ENCODE assay signal across 1 cellular context in the genomic region with DNA sequence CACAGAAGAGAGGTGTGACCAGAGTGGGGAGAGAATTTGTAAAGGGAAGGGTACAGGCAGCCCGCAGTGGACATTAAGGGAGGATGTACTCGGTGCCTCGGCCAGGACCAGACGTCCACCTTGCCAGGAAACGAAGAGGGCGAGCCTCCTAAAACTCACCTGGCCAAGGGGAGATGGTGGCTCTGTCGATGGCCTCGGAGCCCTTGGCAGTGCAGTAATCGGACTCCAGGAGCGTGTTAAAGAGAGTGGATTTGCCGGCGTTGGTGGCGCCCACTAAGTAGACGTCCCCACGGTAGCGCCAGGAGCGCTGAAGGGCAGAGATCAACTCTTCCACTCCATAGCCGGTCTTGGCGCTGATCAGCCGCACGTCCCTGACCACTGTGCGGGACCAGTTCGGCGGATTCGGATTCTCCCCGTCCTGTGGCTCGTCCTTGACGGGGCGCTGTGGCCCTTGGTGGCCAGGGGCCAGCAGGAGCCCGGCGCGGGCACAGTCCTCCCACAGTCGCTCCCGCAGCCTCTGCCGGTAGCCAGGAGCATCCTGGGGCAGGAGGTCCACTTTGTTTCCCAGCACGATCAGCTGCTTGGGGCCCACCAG.
TF ChIP-seq lines count a peak whose summit lies in the region.

No MANE protein-coding gene starts in this region.

TF ChIP-seq in HepG2, 621 proteins besides CTCF, POLR2A, EP300 and RAD21 (continues in another document):
- no peak for TF ChIP-seq ZNF7 (CRISPR knock-in tag; IDR thresholded peaks at IDR 0.05)
- TF ChIP-seq ZNF367 (CRISPR knock-in tag; IDR thresholded peaks at IDR 0.05; ENCODE audit: borderline replicate concordance) = no peak
- TF ChIP-seq, protein P1, sequence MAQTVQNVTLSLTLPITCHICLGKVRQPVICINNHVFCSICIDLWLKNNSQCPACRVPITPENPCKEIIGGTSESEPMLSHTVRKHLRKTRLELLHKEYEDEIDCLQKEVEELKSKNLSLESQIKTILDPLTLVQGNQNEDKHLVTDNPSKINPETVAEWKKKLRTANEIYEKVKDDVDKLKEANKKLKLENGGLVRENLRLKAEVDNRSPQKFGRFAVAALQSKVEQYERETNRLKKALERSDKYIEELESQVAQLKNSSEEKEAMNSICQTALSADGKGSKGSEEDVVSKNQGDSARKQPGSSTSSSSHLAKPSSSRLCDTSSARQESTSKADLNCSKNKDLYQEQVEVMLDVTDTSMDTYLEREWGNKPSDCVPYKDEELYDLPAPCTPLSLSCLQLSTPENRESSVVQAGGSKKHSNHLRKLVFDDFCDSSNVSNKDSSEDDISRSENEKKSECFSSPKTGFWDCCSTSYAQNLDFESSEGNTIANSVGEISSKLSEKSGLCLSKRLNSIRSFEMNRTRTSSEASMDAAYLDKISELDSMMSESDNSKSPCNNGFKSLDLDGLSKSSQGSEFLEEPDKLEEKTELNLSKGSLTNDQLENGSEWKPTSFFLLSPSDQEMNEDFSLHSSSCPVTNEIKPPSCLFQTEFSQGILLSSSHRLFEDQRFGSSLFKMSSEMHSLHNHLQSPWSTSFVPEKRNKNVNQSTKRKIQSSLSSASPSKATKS (CRISPR knock-in tag; IDR thresholded peaks at IDR 0.05) = no peak
- no peak for TF ChIP-seq DNMT1 (CRISPR knock-in tag; IDR thresholded peaks at IDR 0.05)
- 0 out of 2 replicates have a peak, but pooled peaks have one; percentile 28 for TF ChIP-seq MAF1 (CRISPR knock-in tag; IDR thresholded peaks at IDR 0.05; ENCODE audit: borderline replicate concordance)
- 0 out of 2 replicates have a peak, but pooled peaks have one; percentile 5 for TF ChIP-seq FOXC1 (CRISPR knock-in tag; IDR thresholded peaks at IDR 0.05; ENCODE audit: borderline replicate concordance)
- no peak for TF ChIP-seq KMT2B (CRISPR knock-in tag; IDR thresholded peaks at IDR 0.05)
- no peak for TF ChIP-seq FIP1L1 (IDR thresholded peaks at IDR 0.05; ENCODE audit: borderline replicate concordance, insufficient read depth, low read depth, low read length)
- TF ChIP-seq ZNF670 (CRISPR knock-in tag; IDR thresholded peaks at IDR 0.05; ENCODE audit: borderline replicate concordance) = no peak
- TF ChIP-seq HMG20B (CRISPR knock-in tag; conservative IDR thresholded peaks at IDR 0.05) = no peak
- TF ChIP-seq ZNF790 (CRISPR knock-in tag; IDR thresholded peaks at IDR 0.05; ENCODE audit: borderline replicate concordance) = no peak
- TF ChIP-seq KDM2A (CRISPR knock-in tag; IDR thresholded peaks at IDR 0.05; ENCODE audit: borderline replicate concordance, low read depth) = no peak
- TF ChIP-seq HINFP (CRISPR knock-in tag; IDR thresholded peaks at IDR 0.05; ENCODE audit: low read depth) = 0 out of 2 replicates have a peak, but pooled peaks have one; percentile 45
- TF ChIP-seq ZNF160 (CRISPR knock-in tag; IDR thresholded peaks at IDR 0.05) = no peak
- no peak for TF ChIP-seq NFE2 (CRISPR knock-in tag; IDR thresholded peaks at IDR 0.05)
- no peak for TF ChIP-seq ZNF547 (CRISPR knock-in tag; IDR thresholded peaks at IDR 0.05)
- TF ChIP-seq ZSCAN29 (CRISPR knock-in tag; conservative IDR thresholded peaks at IDR 0.05) = 0 out of 2 replicates have a peak, but pooled peaks have one; percentile 57
- TF ChIP-seq RFX1 (IDR thresholded peaks at IDR 0.05) = no peak
- peak; percentile 39; the same call in 1 of the 2 replicates for TF ChIP-seq MTA1 (CRISPR knock-in tag; IDR thresholded peaks at IDR 0.05; ENCODE audit: borderline replicate concordance)
- peak; percentile 83 for TF ChIP-seq ZNF777 (CRISPR knock-in tag; IDR thresholded peaks at IDR 0.05)
- 0 out of 2 replicates have a peak, but pooled peaks have one; percentile 19 for TF ChIP-seq ZFP90 (CRISPR knock-in tag; IDR thresholded peaks at IDR 0.05; ENCODE audit: borderline replicate concordance)
- 0 out of 2 replicates have a peak, but pooled peaks have one; percentile 7 for TF ChIP-seq ZNF563 (CRISPR knock-in tag; IDR thresholded peaks at IDR 0.05)
- TF ChIP-seq PAX8 (CRISPR knock-in tag; IDR thresholded peaks at IDR 0.05; ENCODE audit: borderline replicate concordance) = no peak
- TF ChIP-seq ZNF879 (CRISPR knock-in tag; IDR thresholded peaks at IDR 0.05) = 0 out of 2 replicates have a peak, but pooled peaks have one; percentile 46
- no peak for TF ChIP-seq FOXA3 (CRISPR knock-in tag; IDR thresholded peaks at IDR 0.05)
- TF ChIP-seq ZNF446 (CRISPR knock-in tag; IDR thresholded peaks at IDR 0.05) = 0 out of 2 replicates have a peak, but pooled peaks have one; percentile 1
- TF ChIP-seq NAIF1 (CRISPR knock-in tag; IDR thresholded peaks at IDR 0.05; ENCODE audit: borderline replicate concordance) = peak; percentile 54; the same call in 1 of the 2 replicates
- no peak for TF ChIP-seq GFI1 (CRISPR knock-in tag; IDR thresholded peaks at IDR 0.05; ENCODE audit: borderline replicate concordance)
- TF ChIP-seq ZNF451 (CRISPR knock-in tag; IDR thresholded peaks at IDR 0.05) = no peak
- TF ChIP-seq, protein P2, sequence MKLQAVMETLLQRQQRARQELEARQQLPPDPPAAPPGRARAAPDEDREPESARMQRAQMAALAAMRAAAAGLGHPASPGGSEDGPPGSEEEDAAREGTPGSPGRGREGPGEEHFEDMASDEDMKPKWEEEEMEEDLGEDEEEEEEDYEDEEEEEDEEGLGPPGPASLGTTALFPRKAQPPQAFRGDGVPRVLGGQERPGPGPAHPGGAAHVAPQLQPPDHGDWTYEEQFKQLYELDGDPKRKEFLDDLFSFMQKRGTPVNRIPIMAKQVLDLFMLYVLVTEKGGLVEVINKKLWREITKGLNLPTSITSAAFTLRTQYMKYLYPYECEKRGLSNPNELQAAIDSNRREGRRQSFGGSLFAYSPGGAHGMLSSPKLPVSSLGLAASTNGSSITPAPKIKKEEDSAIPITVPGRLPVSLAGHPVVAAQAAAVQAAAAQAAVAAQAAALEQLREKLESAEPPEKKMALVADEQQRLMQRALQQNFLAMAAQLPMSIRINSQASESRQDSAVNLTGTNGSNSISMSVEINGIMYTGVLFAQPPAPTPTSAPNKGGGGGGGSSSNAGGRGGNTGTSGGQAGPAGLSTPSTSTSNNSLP (IDR thresholded peaks at IDR 0.05; ENCODE audit: low read depth, low read length) = no peak
- peak; percentile 38 for TF ChIP-seq ASH2L (IDR thresholded peaks at IDR 0.05; ENCODE audit: insufficient read length, low read depth, low read length)
- TF ChIP-seq RBAK (CRISPR knock-in tag; IDR thresholded peaks at IDR 0.05) = no peak
- no peak for TF ChIP-seq ZNF260 (CRISPR knock-in tag; IDR thresholded peaks at IDR 0.05; ENCODE audit: borderline replicate concordance, low read depth)
- TF ChIP-seq ZNF225 (CRISPR knock-in tag; IDR thresholded peaks at IDR 0.05) = 0 out of 2 replicates have a peak, but pooled peaks have one; percentile 32
- TF ChIP-seq, protein P3, sequence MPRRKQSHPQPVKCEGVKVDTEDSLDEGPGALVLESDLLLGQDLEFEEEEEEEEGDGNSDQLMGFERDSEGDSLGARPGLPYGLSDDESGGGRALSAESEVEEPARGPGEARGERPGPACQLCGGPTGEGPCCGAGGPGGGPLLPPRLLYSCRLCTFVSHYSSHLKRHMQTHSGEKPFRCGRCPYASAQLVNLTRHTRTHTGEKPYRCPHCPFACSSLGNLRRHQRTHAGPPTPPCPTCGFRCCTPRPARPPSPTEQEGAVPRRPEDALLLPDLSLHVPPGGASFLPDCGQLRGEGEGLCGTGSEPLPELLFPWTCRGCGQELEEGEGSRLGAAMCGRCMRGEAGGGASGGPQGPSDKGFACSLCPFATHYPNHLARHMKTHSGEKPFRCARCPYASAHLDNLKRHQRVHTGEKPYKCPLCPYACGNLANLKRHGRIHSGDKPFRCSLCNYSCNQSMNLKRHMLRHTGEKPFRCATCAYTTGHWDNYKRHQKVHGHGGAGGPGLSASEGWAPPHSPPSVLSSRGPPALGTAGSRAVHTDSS (CRISPR knock-in tag; conservative IDR thresholded peaks at IDR 0.05) = no peak
- 0 out of 2 replicates have a peak, but pooled peaks have one; percentile 31 for TF ChIP-seq ZIK1 (CRISPR knock-in tag; IDR thresholded peaks at IDR 0.05; ENCODE audit: borderline replicate concordance, low read depth)
- no peak for TF ChIP-seq ZFP37 (CRISPR knock-in tag; IDR thresholded peaks at IDR 0.05; ENCODE audit: borderline replicate concordance)
- TF ChIP-seq ZMYM2 (CRISPR knock-in tag; IDR thresholded peaks at IDR 0.05) = peak; percentile 37; the same call in 1 of the 2 replicates
- TF ChIP-seq, protein P4, sequence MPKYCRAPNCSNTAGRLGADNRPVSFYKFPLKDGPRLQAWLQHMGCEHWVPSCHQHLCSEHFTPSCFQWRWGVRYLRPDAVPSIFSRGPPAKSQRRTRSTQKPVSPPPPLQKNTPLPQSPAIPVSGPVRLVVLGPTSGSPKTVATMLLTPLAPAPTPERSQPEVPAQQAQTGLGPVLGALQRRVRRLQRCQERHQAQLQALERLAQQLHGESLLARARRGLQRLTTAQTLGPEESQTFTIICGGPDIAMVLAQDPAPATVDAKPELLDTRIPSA (CRISPR knock-in tag; IDR thresholded peaks at IDR 0.05; ENCODE audit: borderline replicate concordance) = 0 out of 2 replicates have a peak, but pooled peaks have one; percentile 3
- TF ChIP-seq ZNF703 (CRISPR knock-in tag; IDR thresholded peaks at IDR 0.05; ENCODE audit: borderline replicate concordance) = 0 out of 2 replicates have a peak, but pooled peaks have one; percentile 29
- 0 out of 2 replicates have a peak, but pooled peaks have one; percentile 15 for TF ChIP-seq ZBTB34 (CRISPR knock-in tag; IDR thresholded peaks at IDR 0.05)
- TF ChIP-seq SCMH1 (CRISPR knock-in tag; IDR thresholded peaks at IDR 0.05; ENCODE audit: borderline replicate concordance) = no peak
- TF ChIP-seq SMAD3 (CRISPR knock-in tag; IDR thresholded peaks at IDR 0.05) = no peak
- no peak for TF ChIP-seq CENPX (CRISPR knock-in tag; IDR thresholded peaks at IDR 0.05)
- TF ChIP-seq PREB (CRISPR knock-in tag; IDR thresholded peaks at IDR 0.05) = no peak
- TF ChIP-seq, protein P5, sequence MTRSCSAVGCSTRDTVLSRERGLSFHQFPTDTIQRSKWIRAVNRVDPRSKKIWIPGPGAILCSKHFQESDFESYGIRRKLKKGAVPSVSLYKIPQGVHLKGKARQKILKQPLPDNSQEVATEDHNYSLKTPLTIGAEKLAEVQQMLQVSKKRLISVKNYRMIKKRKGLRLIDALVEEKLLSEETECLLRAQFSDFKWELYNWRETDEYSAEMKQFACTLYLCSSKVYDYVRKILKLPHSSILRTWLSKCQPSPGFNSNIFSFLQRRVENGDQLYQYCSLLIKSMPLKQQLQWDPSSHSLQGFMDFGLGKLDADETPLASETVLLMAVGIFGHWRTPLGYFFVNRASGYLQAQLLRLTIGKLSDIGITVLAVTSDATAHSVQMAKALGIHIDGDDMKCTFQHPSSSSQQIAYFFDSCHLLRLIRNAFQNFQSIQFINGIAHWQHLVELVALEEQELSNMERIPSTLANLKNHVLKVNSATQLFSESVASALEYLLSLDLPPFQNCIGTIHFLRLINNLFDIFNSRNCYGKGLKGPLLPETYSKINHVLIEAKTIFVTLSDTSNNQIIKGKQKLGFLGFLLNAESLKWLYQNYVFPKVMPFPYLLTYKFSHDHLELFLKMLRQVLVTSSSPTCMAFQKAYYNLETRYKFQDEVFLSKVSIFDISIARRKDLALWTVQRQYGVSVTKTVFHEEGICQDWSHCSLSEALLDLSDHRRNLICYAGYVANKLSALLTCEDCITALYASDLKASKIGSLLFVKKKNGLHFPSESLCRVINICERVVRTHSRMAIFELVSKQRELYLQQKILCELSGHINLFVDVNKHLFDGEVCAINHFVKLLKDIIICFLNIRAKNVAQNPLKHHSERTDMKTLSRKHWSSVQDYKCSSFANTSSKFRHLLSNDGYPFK (CRISPR knock-in tag; IDR thresholded peaks at IDR 0.05; ENCODE audit: borderline replicate concordance) = no peak
- peak; percentile 39; the same call in 1 of the 2 replicates for TF ChIP-seq MEF2D (CRISPR knock-in tag; IDR thresholded peaks at IDR 0.05)
- TF ChIP-seq PHF8 (CRISPR knock-in tag; IDR thresholded peaks at IDR 0.05) = no peak
- TF ChIP-seq ZNF570 (CRISPR knock-in tag; IDR thresholded peaks at IDR 0.05; ENCODE audit: borderline replicate concordance) = no peak
- TF ChIP-seq ZNF280B (CRISPR knock-in tag; IDR thresholded peaks at IDR 0.05; ENCODE audit: borderline replicate concordance) = no peak
